ENCODE assay signal across 11 cellular contexts in genomic region chr22:42680648-42681047, GRCh38. TPM values are rescaled to one million over a fixed set of nuclear protein-coding genes. Genes with fewer than 3 reads are reported as not detected.
A peak's percentile ranks its signal among the peaks of the same experiment; 100 is the strongest.
DNase-seq lines count a peak whose midpoint lies in the region; ATAC-seq and TF ChIP-seq lines count a peak whose summit lies in the region.
"Had no signal": no experiment of that assay in that cellular context is flagged by ENCODE, and none has a peak within 500 bp of the region (broad histone marks: within the 10 kb centered on the region; RNA-seq: fewer than 3 reads in every experiment).

No MANE protein-coding gene starts in this region.

- H3K9me3 ChIP-seq in HEK293 (ENCODE audit: control insufficient read depth, insufficient read depth, low read depth, low read length) (no peaks in the 10 kb centered on the region), SJCRH30 (replicated peaks) (0 out of 2 replicates have a peak, but pooled peaks cover 4% of the 10 kb centered on the region), skeletal muscle satellite cell (replicated peaks; ENCODE audit: low read length) (peaks cover 5% of the 10 kb centered on the region)

- ATAC-seq in GM19023 (IDR thresholded peaks at IDR 0.05; ENCODE audit: unreplicated experiment), result no peak

- no peaks in the 10 kb centered on the region for H3K36me3 ChIP-seq in HEK293 (ENCODE audit: control insufficient read depth in 2 of 2, insufficient read depth in 1 of 2, low read length in 2 of 2)
- no peaks in the 10 kb centered on the region for H3K36me3 ChIP-seq in SJCRH30
- no peaks in the 10 kb centered on the region for H3K36me3 ChIP-seq in skeletal muscle satellite cell (ENCODE audit: insufficient read depth, low read length)

- no peak for TF ChIP-seq CTCF in HEK293 (tag by site-specific recombination; IDR thresholded peaks at IDR 0.05)
- no peak for TF ChIP-seq CTCF in GM13977 (IDR thresholded peaks at IDR 0.05; ENCODE audit: extremely low read depth, insufficient read depth, missing control alignments)

- H3K4me3 ChIP-seq in HEK293 (ENCODE audit: low read depth, low read length) (no peak overlapping the region), SJCRH30 (no peak overlapping the region), skeletal muscle satellite cell (ENCODE audit: low read length) (peak overlapping the region; percentile 33)

- no peaks in the 10 kb centered on the region for H3K27me3 ChIP-seq in SJCRH30
- H3K27me3 ChIP-seq in skeletal muscle satellite cell (ENCODE audit: control insufficient read depth, insufficient read depth, low read length), result no peaks in the 10 kb centered on the region

- H3K27ac ChIP-seq in HEK293 (ENCODE audit: extremely low read depth, low read depth, low read length) (no peak overlapping the region), SJCRH30 (no peak overlapping the region), substantia nigra (ENCODE audit: low read depth, low read length, poor library complexity, severe bottlenecking) (no peak overlapping the region)

- peak overlapping the region; percentile 63 for H3K4me2 ChIP-seq in skeletal muscle satellite cell (ENCODE audit: low read length)

- in situ Hi-C loops in GM13977 (cut with MboI; ENCODE audit: low pct_unique_long_range_greater_than_20kb, low sequenced_read_pairs, unreplicated experiment), result no loop called here

- POLR2A ChIA-PET in HEK293 (lab: Yijun Ruan, JAX), result interaction anchor here (0.8 kb wide), 1 partner anchor 13 kb away, joined by 3 read pairs; no protein-coding TSS in a partner anchor

- H3K9ac ChIP-seq in skeletal muscle satellite cell (ENCODE audit: low read depth, low read length), result peak overlapping the region; percentile 33

- CTCF ChIA-PET in HEK293 (lab: Yijun Ruan, JAX), result no interaction called here

- H3K4me1 ChIP-seq in HEK293 (ENCODE audit: control insufficient read depth, insufficient read depth, low read length) (0 out of 2 replicates have a peak, but pooled peaks cover 3% of the 10 kb centered on the region), SJCRH30 (peaks cover 8% of the 10 kb centered on the region; the same call in 1 of the 2 replicates), skeletal muscle satellite cell (ENCODE audit: control insufficient read depth, insufficient read depth, low read length) (peaks cover 49% of the 10 kb centered on the region)

- DNase-seq in SJCRH30 (peak; percentile 53 to 62), fibroblast of peridontal ligament (ENCODE audit: extremely low read depth) (peak; percentile 97), D341Med (ENCODE audit: low spot score) (no peak), GM13977 (ENCODE audit: low spot score) (no peak), substantia nigra (lab: John Stamatoyannopoulos, UW) (no peak)
- DNase-seq: cortex of kidney, retina, T-helper 9 cell had no signal

TF ChIP-seq in HEK293, 187 proteins besides CTCF, POLR2A, EP300 and RAD21 (continues in another document):
- TF ChIP-seq INSM2 (tag by site-specific recombination; IDR thresholded peaks at IDR 0.05) (peak; percentile 79), ZNF433 (tag by site-specific recombination; IDR thresholded peaks at IDR 0.05; ENCODE audit: low read depth) (no peak), ZNF248 (tag by site-specific recombination; IDR thresholded peaks at IDR 0.05) (no peak), ZNF777 (tag by site-specific recombination; IDR thresholded peaks at IDR 0.05; ENCODE audit: borderline replicate concordance) (no peak), ZNF830 (tag by site-specific recombination; IDR thresholded peaks at IDR 0.05; ENCODE audit: low read depth) (no peak), SETDB1 (IDR thresholded peaks at IDR 0.05; ENCODE audit: insufficient read length, low read length) (no peak), ZNF175 (tag by site-specific recombination; IDR thresholded peaks at IDR 0.05) (no peak), ZNF394 (tag by site-specific recombination; IDR thresholded peaks at IDR 0.05; ENCODE audit: borderline replicate concordance) (no peak), ZNF596 (tag by site-specific recombination; IDR thresholded peaks at IDR 0.05) (no peak), ZBTB44 (tag by site-specific recombination; IDR thresholded peaks at IDR 0.05) (no peak), KLF8 (tag by site-specific recombination; IDR thresholded peaks at IDR 0.05) (no peak), HOXC10 (CRISPR knock-in tag; IDR thresholded peaks at IDR 0.05) (no peak), ZNF629 (tag by site-specific recombination; IDR thresholded peaks at IDR 0.05) (0 out of 2 replicates have a peak, but pooled peaks have one; percentile 26), ZNF10 (tag by site-specific recombination; IDR thresholded peaks at IDR 0.05) (no peak), ZNF398 (tag by site-specific recombination; IDR thresholded peaks at IDR 0.05) (no peak), ZNF501 (tag by site-specific recombination; IDR thresholded peaks at IDR 0.05) (no peak), ZNF555 (tag by site-specific recombination; conservative IDR thresholded peaks at IDR 0.05) (no peak), ZSCAN4 (tag by site-specific recombination; IDR thresholded peaks at IDR 0.05) (0 out of 2 replicates have a peak, but pooled peaks have one; percentile 23), ZNF274 (IDR thresholded peaks at IDR 0.05; ENCODE audit: low read length) (no peak), ZNF274 (tag by site-specific recombination; IDR thresholded peaks at IDR 0.05; ENCODE audit: borderline replicate concordance) (no peak), ZNF530 (tag by site-specific recombination; IDR thresholded peaks at IDR 0.05; ENCODE audit: low read depth) (no peak), ZBTB21 (tag by site-specific recombination; IDR thresholded peaks at IDR 0.05) (0 out of 2 replicates have a peak, but pooled peaks have one; percentile 21), SP7 (tag by site-specific recombination; IDR thresholded peaks at IDR 0.05) (no peak)

RNA-seq across cellular contexts. Expression of gene CYB5R3, which starts 31.5 kb away (rescaled TPM):
- total RNA-seq in SJCRH30 (2014; rRNA removed; shearing (Covaris generic)), result 71.1 and 73.9 TPM in 2 replicates
- total RNA-seq in skeletal muscle satellite cell (2012; rRNA removed), result 56.8 and 86.9 TPM in 2 replicates

RNA-seq across cellular contexts. Expression of gene A4GALT, which starts 40.0 kb away (rescaled TPM):
- total RNA-seq in SJCRH30 (2014; rRNA removed; shearing (Covaris generic)), result 7.1 and 9.9 TPM in 2 replicates
- total RNA-seq in skeletal muscle satellite cell (2012; rRNA removed), result 24.3 and 26.6 TPM in 2 replicates

RNA-seq across cellular contexts. Expression of gene ATP5MGL, which starts 40.2 kb away (rescaled TPM):
- total RNA-seq in SJCRH30 (2014; rRNA removed; shearing (Covaris generic)), result 0.51 and 1.2 TPM in 2 replicates
- total RNA-seq in skeletal muscle satellite cell (2012; rRNA removed), result 0.22 and 1.3 TPM in 2 replicates

Comparison
In these comparisons a context has a peak if more than half of its experiments do, and no peak if none do; other contexts are left out.
1. DNase-seq: peak in SJCRH30 (2 of 2) and fibroblast of peridontal ligament (single experiment); none in D341Med (single experiment), GM13977 (single experiment) and substantia nigra (0 of 49).